ENCODE assay signal across 8 cellular contexts in the genomic region with DNA sequence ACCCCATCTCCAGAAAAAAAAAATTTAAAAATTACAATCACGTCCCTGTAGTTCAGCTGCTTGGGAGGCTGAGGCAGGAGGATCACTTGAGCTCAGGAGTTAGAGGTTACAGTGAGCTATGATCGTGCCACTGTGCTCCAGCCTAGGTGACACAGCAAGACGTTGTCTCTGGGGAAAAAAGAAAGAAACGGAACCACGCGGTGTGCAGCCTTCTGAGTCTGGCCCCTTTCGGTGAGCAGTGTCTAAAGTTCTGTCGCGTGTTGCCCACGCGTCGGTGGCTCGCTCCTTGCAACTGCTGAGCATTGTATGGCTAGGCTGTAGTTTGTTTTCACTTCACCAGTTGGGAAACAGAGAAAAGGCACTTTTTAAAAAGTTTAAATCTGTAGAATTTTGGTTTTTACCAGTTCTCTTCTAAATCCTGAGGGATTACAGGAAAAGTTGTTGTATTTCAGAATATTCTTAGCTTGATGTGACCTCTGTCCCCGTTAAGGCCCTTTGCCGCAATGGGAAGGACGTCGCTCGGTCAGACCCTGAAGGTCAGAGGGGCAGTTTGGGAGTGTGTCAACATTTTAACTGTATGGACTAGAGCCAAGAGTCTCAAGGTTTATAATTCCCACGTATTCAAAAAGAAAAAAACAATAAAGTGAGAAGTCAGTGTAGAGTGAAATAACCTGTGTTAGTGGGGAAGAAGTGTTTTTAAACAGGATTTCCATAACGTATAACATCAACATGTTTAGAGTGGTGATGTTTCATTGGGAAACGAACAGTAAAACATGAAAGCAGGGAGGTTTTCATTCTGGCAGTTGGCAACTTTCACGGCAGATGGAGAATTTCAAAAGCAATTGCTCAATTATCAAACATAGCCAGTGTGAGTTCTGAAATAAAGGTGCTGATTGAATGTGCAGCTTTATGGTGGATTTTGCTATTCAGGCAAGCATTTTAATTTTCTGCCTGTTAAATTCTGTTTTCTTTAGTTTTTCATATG. TPM values are rescaled to one million over a fixed set of nuclear protein-coding genes. Genes with fewer than 3 reads are reported as not detected.
DNase-seq lines count a peak whose midpoint lies in the region; ATAC-seq, FAIRE-seq and TF ChIP-seq lines count a peak whose summit lies in the region.

No MANE protein-coding gene starts in this region.

- DNase-seq in activated T-cell treated with anti-CD3 and anti-CD28 coated beads for 4 hours = peak; percentile 14
- DNase-seq in HepG2 (ENCODE audit: low spot score) = peak; percentile 56
- DNase-seq in stimulated activated CD8-positive, alpha-beta memory T cell treated with anti-CD3 and anti-CD28 coated beads, Interleukin-4, amount 100 ng/mL, for 48 hours = peak; percentile 58
- no peak for DNase-seq in NCI-H69 (lab: John Stamatoyannopoulos, UW)
- DNase-seq in DMS79 (lab: John Stamatoyannopoulos, UW) = no peak

- no peaks in the 10 kb centered on the region for H3K9me3 ChIP-seq in HepG2 (ENCODE audit: low read length)

- intact Hi-C loops in HepG2 (cut with micrococcal nuclease; ENCODE audit: unreplicated experiment) = loop anchor here (10.0 kb wide), 1 partner anchor 62 kb away; no protein-coding TSS in a partner anchor

- in situ Hi-C loops in HepG2 (cut with HindIII; ENCODE audit: extremely low pct_ligation_motif_present, low pct_unique_long_range_greater_than_20kb) = no loop called here

- peaks cover 6 to 23% of the 10 kb centered on the region in 2 experiments; a peak in 3 of 5 replicates for H3K36me3 ChIP-seq in HepG2 (replicated peaks in 1 of 2; ENCODE audit: control insufficient read depth in 1 of 2, insufficient read depth in 2 of 2, low read length in 2 of 2)

- peak overlapping the region; percentile 95 for H3K27ac ChIP-seq in HepG2 (ENCODE audit: extremely low read length, insufficient read depth, low read length)

- FAIRE-seq in HepG2 (lab: Jason Lieb, UNC) = peak; percentile 85

- no peaks in the 10 kb centered on the region for H4K20me1 ChIP-seq in HepG2 (ENCODE audit: insufficient read depth, low read length)

- TF ChIP-seq EP300 in HepG2 (IDR thresholded peaks at IDR 0.05; ENCODE audit: low read depth in 2 of 2, low read length in 2 of 2) (peak in 1 of 2 experiments; percentile 60; a peak in 1 of 4 replicates), HepG2 (CRISPR knock-in tag; IDR thresholded peaks at IDR 0.05; ENCODE audit: borderline replicate concordance) (no peak)

- no TSS peak for BruUV-seq in HepG2 (replicated peaks; lab: Mats Ljungman, UMichigan)

- no peaks in the 10 kb centered on the region for H3K79me2 ChIP-seq in HepG2 (ENCODE audit: insufficient read depth, low read length)

- peak overlapping the region in 1 of 3 experiments; percentile 26; a peak in 2 of 6 replicates for H3K4me3 ChIP-seq in HepG2 (replicated peaks in 1 of 3; ENCODE audit: insufficient read depth in 1 of 3, low read depth in 2 of 3, low read length in 3 of 3)

- H3K27me3 ChIP-seq in HepG2 (ENCODE audit: control insufficient read depth in 1 of 2, insufficient read depth in 2 of 2, low read length in 2 of 2) = no peaks in the 10 kb centered on the region

- POLR2A ChIA-PET in HepG2 (lab: Yijun Ruan, JAX) = no interaction called here

- TF ChIP-seq CTCF in HepG2 (CRISPR knock-in tag; IDR thresholded peaks at IDR 0.05) = no peak

- ATAC-seq in GM21717 (IDR thresholded peaks at IDR 0.05; ENCODE audit: unreplicated experiment) = peak; percentile 37
- peak; percentile 31 for ATAC-seq in HepG2
- ATAC-seq in HG03565 (IDR thresholded peaks at IDR 0.05; ENCODE audit: unreplicated experiment) = no peak
- ATAC-seq in GM21390 (IDR thresholded peaks at IDR 0.05; ENCODE audit: unreplicated experiment) = no peak

- H3K4me2 ChIP-seq in HepG2 (ENCODE audit: low read depth, low read length) = peak overlapping the region; percentile 59

- no peak for TF ChIP-seq POLR2A in HepG2 (IDR thresholded peaks at IDR 0.05; ENCODE audit: insufficient read depth in 1 of 2, low read depth in 2 of 2, low read length in 2 of 2)

- H2AFZ ChIP-seq in HepG2 (ENCODE audit: low read length) = no peak overlapping the region

- WGBS in HepG2 (ENCODE audit: low lambda C conversion rate) = 45% methylated on average over 22 of the region's 22 CpGs

- H3K4me1 ChIP-seq in HepG2 (ENCODE audit: insufficient read depth, low read length) = peaks cover 67% of the 10 kb centered on the region

- H3K9ac ChIP-seq in HepG2 (ENCODE audit: insufficient read depth, low read depth, low read length) = peak overlapping the region; percentile 52

- CTCF ChIA-PET in HepG2 (lab: Yijun Ruan, JAX; ENCODE audit: low intra/inter-chr PET ratio, low total read pairs) = no interaction called here

- TF ChIP-seq RAD21 in HepG2 (CRISPR knock-in tag; IDR thresholded peaks at IDR 0.05) = no peak

TF ChIP-seq in HepG2, 621 proteins besides CTCF, POLR2A, EP300 and RAD21 (continues in another document):
- 0 out of 2 replicates have a peak, but pooled peaks have one; percentile 31 for TF ChIP-seq KMT2A (CRISPR knock-in tag; IDR thresholded peaks at IDR 0.05)
- TF ChIP-seq SUZ12 (IDR thresholded peaks at IDR 0.05; ENCODE audit: low read depth, low read length) = no peak
- no peak for TF ChIP-seq TBX3 (IDR thresholded peaks at IDR 0.05; ENCODE audit: borderline replicate concordance)
- TF ChIP-seq MIXL1 (CRISPR knock-in tag; IDR thresholded peaks at IDR 0.05) = 0 out of 2 replicates have a peak, but pooled peaks have one; percentile 21
- TF ChIP-seq CHD2 (IDR thresholded peaks at IDR 0.05; ENCODE audit: low read depth, low read length) = no peak
- TF ChIP-seq, protein P1, sequence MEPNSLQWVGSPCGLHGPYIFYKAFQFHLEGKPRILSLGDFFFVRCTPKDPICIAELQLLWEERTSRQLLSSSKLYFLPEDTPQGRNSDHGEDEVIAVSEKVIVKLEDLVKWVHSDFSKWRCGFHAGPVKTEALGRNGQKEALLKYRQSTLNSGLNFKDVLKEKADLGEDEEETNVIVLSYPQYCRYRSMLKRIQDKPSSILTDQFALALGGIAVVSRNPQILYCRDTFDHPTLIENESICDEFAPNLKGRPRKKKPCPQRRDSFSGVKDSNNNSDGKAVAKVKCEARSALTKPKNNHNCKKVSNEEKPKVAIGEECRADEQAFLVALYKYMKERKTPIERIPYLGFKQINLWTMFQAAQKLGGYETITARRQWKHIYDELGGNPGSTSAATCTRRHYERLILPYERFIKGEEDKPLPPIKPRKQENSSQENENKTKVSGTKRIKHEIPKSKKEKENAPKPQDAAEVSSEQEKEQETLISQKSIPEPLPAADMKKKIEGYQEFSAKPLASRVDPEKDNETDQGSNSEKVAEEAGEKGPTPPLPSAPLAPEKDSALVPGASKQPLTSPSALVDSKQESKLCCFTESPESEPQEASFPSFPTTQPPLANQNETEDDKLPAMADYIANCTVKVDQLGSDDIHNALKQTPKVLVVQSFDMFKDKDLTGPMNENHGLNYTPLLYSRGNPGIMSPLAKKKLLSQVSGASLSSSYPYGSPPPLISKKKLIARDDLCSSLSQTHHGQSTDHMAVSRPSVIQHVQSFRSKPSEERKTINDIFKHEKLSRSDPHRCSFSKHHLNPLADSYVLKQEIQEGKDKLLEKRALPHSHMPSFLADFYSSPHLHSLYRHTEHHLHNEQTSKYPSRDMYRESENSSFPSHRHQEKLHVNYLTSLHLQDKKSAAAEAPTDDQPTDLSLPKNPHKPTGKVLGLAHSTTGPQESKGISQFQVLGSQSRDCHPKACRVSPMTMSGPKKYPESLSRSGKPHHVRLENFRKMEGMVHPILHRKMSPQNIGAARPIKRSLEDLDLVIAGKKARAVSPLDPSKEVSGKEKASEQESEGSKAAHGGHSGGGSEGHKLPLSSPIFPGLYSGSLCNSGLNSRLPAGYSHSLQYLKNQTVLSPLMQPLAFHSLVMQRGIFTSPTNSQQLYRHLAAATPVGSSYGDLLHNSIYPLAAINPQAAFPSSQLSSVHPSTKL (CRISPR knock-in tag; IDR thresholded peaks at IDR 0.05) = peak; percentile 68; the same call in 1 of the 2 replicates
- 0 out of 2 replicates have a peak, but pooled peaks have one; percentile 15 for TF ChIP-seq AHR (CRISPR knock-in tag; IDR thresholded peaks at IDR 0.05)

RNA-seq across cellular contexts. Expression of gene MSANTD1, which starts 45.8 kb away (rescaled TPM):
- 0.10 and 0.22 TPM in 2 replicates for total RNA-seq in HepG2 (2016; rRNA removed; fragmentation: Illumina TruSeq; extraction: Trizol)
- 0.09 and 0.20 TPM in 2 replicates for total RNA-seq in HepG2 (2016; cell fraction: cytosol; rRNA removed; fragmentation: Illumina TruSeq; extraction: Trizol; ENCODE audit: low read depth)
- 0.19 TPM in 1 of 2 replicates, not detected in the other for total RNA-seq in HepG2 (2016; cell fraction: insoluble cytoplasmic fraction; rRNA removed; fragmentation: Illumina TruSeq; extraction: Trizol)
- total RNA-seq in HepG2 (2016; cell fraction: membrane; rRNA removed; fragmentation: Illumina TruSeq; extraction: Trizol) = 0.25 TPM in 1 of 2 replicates, not detected in the other
- 0.59 TPM in 1 of 2 replicates, not detected in the other for total RNA-seq in HepG2 (2016; cell fraction: nucleus; rRNA removed; fragmentation: Illumina TruSeq; extraction: Trizol)
- polyA plus RNA-seq in HepG2 (2011; rRNA removed) = 0.39 and 0.40 TPM in 2 replicates
- 0.05 and 0.34 TPM in 2 replicates for polyA plus RNA-seq in HepG2 (2011; cell fraction: cytosol; rRNA removed)
- 2.2 and 3.5 TPM in 2 replicates for polyA plus RNA-seq in HepG2 (2011; cell fraction: nucleus; rRNA removed)
- 0.40 and 0.65 TPM in 2 replicates for polyA plus RNA-seq in HepG2 (2012)
- polyA plus RNA-seq in HepG2 (2016; cell fraction: cytosol; fragmentation: Illumina TruSeq; extraction: Trizol; ENCODE audit: low read depth) = 0.10 and 0.12 TPM in 2 replicates
- 0.16 TPM in 1 of 2 replicates, not detected in the other for polyA plus RNA-seq in HepG2 (2016; cell fraction: insoluble cytoplasmic fraction; fragmentation: Illumina TruSeq; extraction: Trizol; ENCODE audit: low read depth)
- 0.07 and 0.08 TPM in 2 replicates for polyA plus RNA-seq in HepG2 (2016; cell fraction: membrane; fragmentation: Illumina TruSeq; extraction: Trizol; ENCODE audit: low read depth)
- polyA plus RNA-seq in HepG2 (2016; cell fraction: nucleus; fragmentation: Illumina TruSeq; extraction: Trizol; ENCODE audit: insufficient read depth, low read depth) = 0.36 and 0.65 TPM in 2 replicates
- 0.14 and 1.0 TPM in 2 replicates for polyA minus RNA-seq in HepG2 (2011; rRNA and poly(A)+ RNA removed; ENCODE audit: low replicate concordance)
- polyA minus RNA-seq in HepG2 (2011; cell fraction: cytosol; rRNA and poly(A)+ RNA removed) = not detected in 2 replicates
- 1.9 and 2.0 TPM in 2 replicates for polyA minus RNA-seq in HepG2 (2011; cell fraction: nucleus; rRNA and poly(A)+ RNA removed)

Comparison
In these comparisons a context has a peak if more than half of its experiments do, and no peak if none do; other contexts are left out.
1. ATAC-seq: peak in GM21717 (single experiment) and HepG2 (single experiment); none in HG03565 (single experiment) and GM21390 (single experiment).
2. DNase-seq: peak in activated T-cell treated with anti-CD3 and anti-CD28 coated beads for 4 hours (single experiment), HepG2 (single experiment) and stimulated activated CD8-positive, alpha-beta memory T cell treated with anti-CD3 and anti-CD28 coated beads, Interleukin-4, amount 100 ng/mL, for 48 hours (single experiment); none in NCI-H69 (single experiment) and DMS79 (single experiment).